Comparison of ENCODE assay signal across 1 cellular context in the genomic region with DNA sequence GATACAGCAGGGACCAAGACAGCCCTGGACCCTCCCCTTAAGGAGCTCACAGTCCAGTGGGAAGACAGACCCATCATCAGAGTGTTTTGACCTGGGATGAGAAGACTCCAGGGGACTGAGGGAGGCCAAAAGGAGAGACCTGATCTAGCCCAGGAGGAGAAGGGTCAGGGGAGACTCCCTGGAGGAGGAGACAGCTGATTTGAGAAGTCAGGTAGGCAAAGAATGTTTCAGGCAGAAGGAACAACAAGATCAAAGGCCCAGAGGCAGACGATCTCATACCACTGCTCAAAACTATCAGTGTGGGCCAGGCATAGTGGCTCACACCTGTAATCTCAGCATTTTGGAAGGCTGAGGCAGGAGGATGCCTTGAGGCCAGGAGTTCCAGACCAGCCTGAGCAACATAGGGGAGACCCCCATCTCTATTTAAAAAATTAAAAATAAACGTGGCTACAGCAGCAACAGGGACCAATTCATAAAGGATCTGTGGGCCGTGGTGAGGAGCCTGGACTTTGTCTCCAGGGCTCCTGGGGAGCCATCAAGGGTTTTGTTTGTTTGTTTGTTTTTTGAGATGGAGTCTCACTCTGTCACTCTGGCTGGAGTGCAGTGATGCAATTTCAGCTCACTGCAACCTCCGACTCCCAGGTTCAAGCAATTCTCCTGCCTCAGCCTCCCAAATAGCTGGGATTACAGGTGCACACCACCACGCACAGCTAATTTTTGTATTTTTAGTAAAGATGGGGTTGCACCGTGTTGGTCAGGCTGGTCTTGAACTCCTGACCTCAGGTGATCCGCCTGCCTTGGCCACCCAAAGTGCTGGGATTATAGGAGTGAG.
TF ChIP-seq lines count a peak whose summit lies in the region.

No MANE protein-coding gene starts in this region.

TF ChIP-seq in H1, 55 proteins besides CTCF, POLR2A, EP300 and RAD21:
- TF ChIP-seq CHD1 (IDR thresholded peaks at IDR 0.05; ENCODE audit: low read depth, low read length) (no peak), E2F6 (IDR thresholded peaks at IDR 0.05) (no peak), CTBP2 (IDR thresholded peaks at IDR 0.05; ENCODE audit: borderline replicate concordance, insufficient read depth, insufficient read length, low read length) (no peak), NRF1 (IDR thresholded peaks at IDR 0.05; ENCODE audit: low read depth, low read length) (no peak), BCL11A (IDR thresholded peaks at IDR 0.05; ENCODE audit: low read depth in 2 of 2, low read length in 2 of 2) (no peak), CEBPB (IDR thresholded peaks at IDR 0.05; ENCODE audit: low read depth, low read length) (no peak), SIX5 (IDR thresholded peaks at IDR 0.05; ENCODE audit: low read depth, low read length) (no peak), CBX5 (IDR thresholded peaks at IDR 0.05; ENCODE audit: low read depth, low read length) (no peak), EZH2 (IDR thresholded peaks at IDR 0.05; ENCODE audit: low read depth, low read length, severe bottlenecking) (no peak), POU5F1 (IDR thresholded peaks at IDR 0.05; ENCODE audit: low read depth, low read length) (no peak), HDAC2 (IDR thresholded peaks at IDR 0.05; ENCODE audit: borderline replicate concordance in 1 of 2, low read depth in 2 of 2, low read length in 2 of 2) (no peak), TAF7 (optimal IDR thresholded peaks at IDR 0.05; ENCODE audit: borderline replicate concordance, low read depth, low read length) (no peak), NANOG (IDR thresholded peaks at IDR 0.05; ENCODE audit: insufficient read depth, low read depth, low read length, poor library complexity, severe bottlenecking) (no peak), FOSL1 (IDR thresholded peaks at IDR 0.05; ENCODE audit: insufficient read depth, low read depth, low read length) (no peak), JUN (IDR thresholded peaks at IDR 0.05; ENCODE audit: low read depth, low read length) (no peak), USF2 (IDR thresholded peaks at IDR 0.05; ENCODE audit: low read length) (no peak), RBBP5 (IDR thresholded peaks at IDR 0.05; ENCODE audit: borderline replicate concordance, low read depth, low read length) (no peak), KDM4A (IDR thresholded peaks at IDR 0.05; ENCODE audit: low read depth, low read length, severe bottlenecking) (no peak), SIN3A (conservative IDR thresholded peaks at IDR 0.05 in 1 of 2, IDR thresholded peaks at IDR 0.05 in 1 of 2; ENCODE audit: low read depth in 1 of 2, low read length in 2 of 2) (no peak)
